ENCODE assay signal across 10 cellular contexts in genomic region chr5:140881889-140882590, GRCh38. TPM values are rescaled to one million over a fixed set of nuclear protein-coding genes. Genes with fewer than 3 reads are reported as not detected.
DNase-seq lines count a peak whose midpoint lies in the region; TF ChIP-seq lines count a peak whose summit lies in the region.
"Had no signal": no experiment of that assay in that cellular context is flagged by ENCODE, and none has a peak within 500 bp of the region (broad histone marks: within the 10 kb centered on the region; RNA-seq: fewer than 3 reads in every experiment).

A gene with protein sequence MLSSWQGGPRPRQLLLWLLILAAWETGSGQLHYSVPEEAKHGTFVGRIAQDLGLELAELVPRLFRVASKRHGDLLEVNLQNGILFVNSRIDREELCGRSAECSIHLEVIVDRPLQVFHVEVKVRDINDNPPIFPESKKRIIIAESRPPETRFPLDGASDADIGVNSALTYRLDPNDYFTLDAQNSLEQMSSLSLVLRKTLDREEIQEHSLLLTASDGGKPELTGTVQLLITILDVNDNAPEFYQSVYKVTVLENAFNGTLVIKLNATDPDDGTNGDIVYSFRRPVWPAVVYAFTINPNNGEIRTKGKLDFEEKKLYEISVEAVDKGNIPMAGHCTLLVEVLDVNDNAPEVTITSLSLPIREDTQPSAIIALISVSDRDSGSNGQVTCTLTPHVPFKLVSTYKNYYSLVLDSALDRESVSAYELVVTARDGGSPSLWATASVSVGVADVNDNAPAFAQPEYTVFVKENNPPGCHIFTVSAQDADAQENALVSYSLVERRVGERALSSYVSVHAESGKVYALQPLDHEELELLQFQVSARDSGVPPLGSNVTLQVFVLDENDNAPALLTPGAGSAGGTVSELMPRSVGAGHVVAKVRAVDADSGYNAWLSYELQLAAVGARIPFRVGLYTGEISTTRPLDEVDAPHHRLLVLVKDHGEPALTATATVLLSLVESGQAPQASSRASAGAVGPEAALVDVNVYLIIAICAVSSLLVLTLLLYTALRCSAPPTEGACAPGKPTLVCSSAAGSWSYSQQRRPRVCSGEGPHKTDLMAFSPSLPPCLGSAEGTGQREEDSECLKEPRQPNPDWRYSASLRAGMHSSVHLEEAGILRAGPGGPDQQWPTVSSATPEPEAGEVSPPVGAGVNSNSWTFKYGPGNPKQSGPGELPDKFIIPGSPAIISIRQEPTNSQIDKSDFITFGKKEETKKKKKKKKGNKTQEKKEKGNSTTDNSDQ (plus strand): TSS chr5:140882124. CDS start chr5:140882269, 145 bp downstream.

- H3K4me3 ChIP-seq in adrenal gland (peak within 1 kb of the TSS in 1 of 4 donors; percentile 35), stomach smooth muscle (ENCODE audit: low read length in 2 of 2) (peak within 1 kb of the TSS; percentile 17 to 49)
- H3K4me3 ChIP-seq: colonic mucosa had no signal

- no peak within 1 kb of the TSS for H4K5ac ChIP-seq in H9 (ENCODE audit: insufficient read length, low read depth, low read length)

- H3K4me1 Mint-ChIP-seq in H9, result no peaks in the 10 kb centered on the region; a peak in 1 of 4 replicates

- no peak within 1 kb of the TSS for H3K4me2 ChIP-seq in H9 (ENCODE audit: insufficient read depth, insufficient read length, low read length)

- H3K23me2 ChIP-seq in H9 (ENCODE audit: insufficient read length, low read depth, low read length, poor library complexity, severe bottlenecking), result peaks cover 2% of the 10 kb centered on the region

- H3K9me3 Mint-ChIP-seq in H9, result no peaks in the 10 kb centered on the region

- H3K27me3 ChIP-seq in H9 (ENCODE audit: insufficient read depth, low read length), result no peaks in the 10 kb centered on the region
- H3K27me3 ChIP-seq in adrenal gland, result peaks cover 5% of the 10 kb centered on the region
- peaks cover 10 to 21% of the 10 kb centered on the region in 2 donors for H3K27me3 ChIP-seq in stomach smooth muscle (ENCODE audit: control insufficient read depth in 1 of 2, insufficient read depth in 2 of 2, low read length in 2 of 2)
- H3K27me3 ChIP-seq: colonic mucosa had no signal

- H3K9me3 ChIP-seq in H9 (ENCODE audit: control insufficient read depth, low read depth, low read length) (no peaks in the 10 kb centered on the region), adrenal gland (replicated peaks in 1 of 3) (no peaks in the 10 kb centered on the region), stomach smooth muscle (ENCODE audit: control insufficient read depth in 2 of 2, low read length in 2 of 2) (peaks cover 14 to 15% of the 10 kb centered on the region in 2 donors)
- H3K9me3 ChIP-seq: colonic mucosa had no signal

- no peak within 1 kb of the TSS for H3K27ac Mint-ChIP-seq in H9

- no CpG with 5 or more reads among the region's 35 CpGs for WGBS in H9 (ENCODE audit: extremely low coverage, insufficient read length, low lambda C conversion rate)
- 9 to 14% (median 11%) methylated on average over 14 to 35 of the region's 35 CpGs for WGBS in adrenal gland, 4 donors

- peaks cover 4 to 13% (median 4%) of the 10 kb centered on the region in 3 experiments for H3K36me3 Mint-ChIP-seq in H9 (ENCODE audit: insufficient read depth in 1 of 3, low read depth in 3 of 3)

- no peak within 1 kb of the TSS for H3K14ac ChIP-seq in H9 (ENCODE audit: insufficient read depth, low read length)

- H2BK20ac ChIP-seq in H9 (ENCODE audit: low read depth, low read length, poor library complexity, severe bottlenecking), result no peak within 1 kb of the TSS

- H3K79me1 ChIP-seq in H9 (ENCODE audit: insufficient read depth, low read depth, low read length, poor library complexity, severe bottlenecking), result no peaks in the 10 kb centered on the region

- no peak within 1 kb of the TSS for H2AFZ ChIP-seq in H9 (ENCODE audit: low read length)

- no peaks in the 10 kb centered on the region for H4K20me1 ChIP-seq in H9 (ENCODE audit: control insufficient read depth, insufficient read depth, insufficient read length)

- no peak within 1 kb of the TSS for H3T11ph ChIP-seq in H9 (ENCODE audit: low read length)

- peaks cover 2% of the 10 kb centered on the region; the same call in 1 of the 2 replicates for H3K79me2 ChIP-seq in H9 (ENCODE audit: insufficient read depth, low read length)

- H3K27me3 Mint-ChIP-seq in H9 (ENCODE audit: low read depth), result no peaks in the 10 kb centered on the region

- no peak within 1 kb of the TSS for H2BK15ac ChIP-seq in H9 (ENCODE audit: low read depth, low read length)

- H3K4ac ChIP-seq in H9 (ENCODE audit: low read depth, low read length), result no peak within 1 kb of the TSS

- no peak within 1 kb of the TSS for H3K18ac ChIP-seq in H9 (ENCODE audit: insufficient read length, low read depth, low read length)

- no peak for TF ChIP-seq POLR2A in adrenal gland (IDR thresholded peaks at IDR 0.05)

- intact Hi-C loops in adrenal gland (cut with DNase I), result no loop called here

- no peaks in the 10 kb centered on the region for H3K4me1 ChIP-seq in H9 (ENCODE audit: insufficient read depth, low read length)
- H3K4me1 ChIP-seq in adrenal gland (replicated peaks in 1 of 2), result no peaks in the 10 kb centered on the region
- H3K4me1 ChIP-seq in stomach smooth muscle (ENCODE audit: control insufficient read depth, insufficient read depth, low read length), result no peaks in the 10 kb centered on the region
- H3K4me1 ChIP-seq: colonic mucosa had no signal

- no peak within 1 kb of the TSS for H2BK120ac ChIP-seq in H9 (ENCODE audit: low read depth, low read length, poor library complexity, severe bottlenecking)

- H3K56ac ChIP-seq in H9 (ENCODE audit: insufficient read length, low read depth, low read length), result no peak within 1 kb of the TSS

- no peak within 1 kb of the TSS for H4K8ac ChIP-seq in H9 (replicated peaks; ENCODE audit: insufficient read length, low read depth, low read length)

- H4K91ac ChIP-seq in H9 (ENCODE audit: insufficient read length, low read depth, low read length), result no peak within 1 kb of the TSS

- H3K27ac ChIP-seq in H9 (ENCODE audit: insufficient read length, low read depth, low read length) (no peak within 1 kb of the TSS), adrenal gland (no peak within 1 kb of the TSS), stomach smooth muscle (ENCODE audit: low read length) (no peak within 1 kb of the TSS)
- H3K27ac ChIP-seq: colonic mucosa had no signal

- H3K4me3 Mint-ChIP-seq in H9, result peak within 1 kb of the TSS in 1 of 2 experiments; percentile 33; a peak in 2 of 5 replicates

- H3K9ac ChIP-seq in H9 (ENCODE audit: extremely low read depth, insufficient read length, low read length) (no peak within 1 kb of the TSS), stomach smooth muscle (ENCODE audit: low read length in 2 of 2) (no peak within 1 kb of the TSS)

- H2BK12ac ChIP-seq in H9 (ENCODE audit: insufficient read length, low read depth, low read length), result no peak within 1 kb of the TSS

- no peak within 1 kb of the TSS for H3K23ac ChIP-seq in H9 (ENCODE audit: insufficient read length, low read depth, low read length)

- H3K36me3 ChIP-seq in adrenal gland (replicated peaks in 1 of 2) (no peaks in the 10 kb centered on the region), stomach smooth muscle (ENCODE audit: control insufficient read depth in 2 of 2, insufficient read depth in 2 of 2, low read length in 2 of 2) (no peaks in the 10 kb centered on the region)
- H3K36me3 ChIP-seq: colonic mucosa had no signal

- DNase-seq in H9, result peak; percentile 38
- no peak for DNase-seq in adrenal gland
- DNase-seq in islet precursor cell, result peak; percentile 58
- no peak for DNase-seq in NCI-H146 (lab: John Stamatoyannopoulos, UW)
- no peak for DNase-seq in NCI-H2171 treated with DMSO at 0.1 percent for 48 hours (lab: John Stamatoyannopoulos, UW)
- no peak for DNase-seq in cortex of kidney (lab: John Stamatoyannopoulos, UW)
- DNase-seq: colonic mucosa, NCI-H345 had no signal

- no peak within 1 kb of the TSS for H2AK5ac ChIP-seq in H9 (ENCODE audit: insufficient read length, low read length)

- no peak within 1 kb of the TSS for H2BK5ac ChIP-seq in H9 (ENCODE audit: insufficient read length, low read length)

- TF ChIP-seq CTCF in H9 (conservative IDR thresholded peaks at IDR 0.05), result no peak
- peak in 4 of 6 experiments; percentile 13 to 41 (median 30) for TF ChIP-seq CTCF in adrenal gland (IDR thresholded peaks at IDR 0.05)

RNA-seq across cellular contexts. Expression of the gene that starts here (rescaled TPM):
- total RNA-seq in H9 (2021) (1.0 and 1.1 TPM in 2 replicates), adrenal gland (under 1 TPM in 7 of 8 donors, not detected in 1; 0.12 to 0.98 (median 0.54) TPM)
- polyA plus RNA-seq in adrenal gland, result under 1 TPM; 0.13 to 0.32 (median 0.26) TPM
- total RNA-seq: T-helper 1 cell treated with Interleukin-12 subunit alpha and Interleukin-12 subunit beta and Interleukin-4 antibody, amounts not matched to agents 30 ng/mL and 1 ng/mL, for 36 hours had no signal

Comparison
In these comparisons a context has a peak if more than half of its experiments do, and no peak if none do; other contexts are left out.
1. DNase-seq: peak in H9 (single experiment) and islet precursor cell (single experiment); none in adrenal gland (0 of 7), NCI-H146 (single experiment), NCI-H2171 treated with DMSO at 0.1 percent for 48 hours (single experiment) and cortex of kidney (single experiment).